In the genomic region with DNA sequence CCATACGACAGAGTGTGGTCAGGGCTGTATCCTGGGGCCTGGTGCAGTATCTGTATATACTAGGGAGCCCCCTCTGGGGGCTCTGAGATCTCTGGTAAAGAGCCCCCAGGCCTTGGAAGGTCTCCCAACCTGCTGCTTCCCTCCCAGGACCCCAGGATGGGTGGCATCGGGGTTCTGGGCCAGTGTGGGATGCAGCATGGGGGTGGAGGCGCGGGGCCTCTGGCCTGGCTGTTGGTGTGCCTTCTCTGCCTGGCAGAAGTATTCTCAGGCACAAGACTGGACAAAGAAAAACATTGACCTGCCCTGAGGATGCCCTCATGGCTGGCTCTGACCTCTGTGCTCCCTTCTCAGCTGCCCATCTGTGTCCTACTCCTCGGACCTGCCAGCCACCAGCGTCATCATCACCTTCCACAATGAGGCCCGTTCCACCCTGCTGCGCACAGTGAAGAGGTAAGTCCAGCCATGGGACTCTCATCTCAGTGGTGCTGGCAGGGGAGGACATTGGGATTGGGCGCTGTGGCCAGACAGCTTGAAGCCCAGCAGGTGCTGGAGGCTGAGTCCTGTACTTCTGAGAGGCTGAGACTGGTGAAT, we compare ENCODE assay signal across 19 cellular contexts.
DNase-seq lines count a peak whose midpoint lies in the region; ATAC-seq, FAIRE-seq and TF ChIP-seq lines count a peak whose summit lies in the region.
"Had no signal": no experiment of that assay in that cellular context is flagged by ENCODE, and none has a peak within 500 bp of the region (broad histone marks: within the 10 kb centered on the region; RNA-seq: fewer than 3 reads in every experiment).

No MANE protein-coding gene starts in this region.

- no peak overlapping the region for H3K4me2 ChIP-seq in neural progenitor cell

- peaks cover 0 to 5% of the 10 kb centered on the region in 2 donors for H3K27me3 Mint-ChIP-seq in natural killer cell (ENCODE audit: low read depth in 2 of 2)
- peaks cover 0 to 3% of the 10 kb centered on the region in 2 donors for H3K27me3 Mint-ChIP-seq in natural killer cell treated with Interleukin-12 subunit alpha and Interleukin-12 subunit beta and Interleukin-15 and Interleukin-18, amount 100 ng/mL, for 72 hours
- H3K27me3 Mint-ChIP-seq in neural progenitor cell (ENCODE audit: insufficient read depth, low read depth): peaks cover 3% of the 10 kb centered on the region
- no peaks in the 10 kb centered on the region for H3K27me3 Mint-ChIP-seq in progenitor cell of endocrine pancreas

- intact Hi-C loops in natural killer cell (cut with micrococcal nuclease): no loop called here
- intact Hi-C loops in lower lobe of right lung (cut with DNase I): no loop called here

- no peaks in the 10 kb centered on the region for H3K79me2 ChIP-seq in neural progenitor cell (ENCODE audit: low read depth)

- ATAC-seq in natural killer cell: no peak
- no peak for ATAC-seq in natural killer cell treated with Interleukin-12 subunit alpha and Interleukin-12 subunit beta and Interleukin-15 and Interleukin-18, amount 100 ng/mL, for 72 hours
- ATAC-seq in lower lobe of right lung: no peak
- no peak for ATAC-seq in GM19467 (IDR thresholded peaks at IDR 0.05; ENCODE audit: unreplicated experiment)

- no peak overlapping the region for H3K4me3 ChIP-seq in coronary artery
- no peak overlapping the region for H3K4me3 ChIP-seq in neural progenitor cell
- H3K4me3 ChIP-seq in lower lobe of right lung: no peak overlapping the region

- no peak overlapping the region for H3K27ac Mint-ChIP-seq in natural killer cell
- H3K27ac Mint-ChIP-seq in natural killer cell treated with Interleukin-12 subunit alpha and Interleukin-12 subunit beta and Interleukin-15 and Interleukin-18, amount 100 ng/mL, for 72 hours: no peak overlapping the region
- peak overlapping the region; percentile 50 for H3K27ac Mint-ChIP-seq in neural progenitor cell
- no peak overlapping the region for H3K27ac Mint-ChIP-seq in progenitor cell of endocrine pancreas
- H3K27ac Mint-ChIP-seq: CD8-positive, alpha-beta memory T cell had no signal

- H3K9me3 ChIP-seq in neural progenitor cell (ENCODE audit: low read depth) (no peaks in the 10 kb centered on the region), lower lobe of right lung (no peaks in the 10 kb centered on the region)
- H3K9me3 ChIP-seq: BE2C had no signal

- H3K27ac ChIP-seq in coronary artery: no peak overlapping the region
- no peak overlapping the region for H3K27ac ChIP-seq in neural progenitor cell
- no peak overlapping the region for H3K27ac ChIP-seq in lower lobe of right lung
- H3K27ac ChIP-seq: HL-60, RWPE1 had no signal

- H2AFZ ChIP-seq in neural progenitor cell (replicated peaks): no peak overlapping the region

- no peak overlapping the region for H3K9ac ChIP-seq in neural progenitor cell

- H3K36me3 Mint-ChIP-seq in natural killer cell (no peaks in the 10 kb centered on the region), neural progenitor cell (peaks cover 2% of the 10 kb centered on the region), progenitor cell of endocrine pancreas (ENCODE audit: insufficient read depth) (no peaks in the 10 kb centered on the region)
- H3K36me3 Mint-ChIP-seq in natural killer cell treated with Interleukin-12 subunit alpha and Interleukin-12 subunit beta and Interleukin-15 and Interleukin-18, amount 100 ng/mL, for 72 hours: no peaks in the 10 kb centered on the region
- H3K36me3 Mint-ChIP-seq: CD8-positive, alpha-beta memory T cell had no signal

- peak; percentile 93 for FAIRE-seq in urothelium cell line (lab: Jason Lieb, UNC)
- FAIRE-seq: H54 had no signal

- TF ChIP-seq CTCF in natural killer cell (IDR thresholded peaks at IDR 0.05) (no peak), coronary artery (IDR thresholded peaks at IDR 0.05) (no peak), neural progenitor cell (IDR thresholded peaks at IDR 0.05) (no peak), progenitor cell of endocrine pancreas (IDR thresholded peaks at IDR 0.05; ENCODE audit: unreplicated experiment) (no peak), lower lobe of right lung (IDR thresholded peaks at IDR 0.05) (no peak)

- H3K4me3 Mint-ChIP-seq in natural killer cell (no peak overlapping the region), neural progenitor cell (no peak overlapping the region), progenitor cell of endocrine pancreas (ENCODE audit: low read depth) (no peak overlapping the region)
- H3K4me3 Mint-ChIP-seq in natural killer cell treated with Interleukin-12 subunit alpha and Interleukin-12 subunit beta and Interleukin-15 and Interleukin-18, amount 100 ng/mL, for 72 hours: no peak overlapping the region
- H3K4me3 Mint-ChIP-seq: CD8-positive, alpha-beta memory T cell had no signal

- no peaks in the 10 kb centered on the region for H4K20me1 ChIP-seq in neural progenitor cell (ENCODE audit: low read depth)

- H3K4me1 ChIP-seq in neural progenitor cell: peaks cover 9% of the 10 kb centered on the region
- H3K4me1 ChIP-seq in lower lobe of right lung: no peaks in the 10 kb centered on the region
- H3K4me1 ChIP-seq: BE2C had no signal

- no peaks in the 10 kb centered on the region for H3K36me3 ChIP-seq in neural progenitor cell
- H3K36me3 ChIP-seq in lower lobe of right lung: no peaks in the 10 kb centered on the region
- H3K36me3 ChIP-seq: BE2C had no signal

- H3K9me3 Mint-ChIP-seq in natural killer cell (no peaks in the 10 kb centered on the region), neural progenitor cell (peaks cover 2% of the 10 kb centered on the region), progenitor cell of endocrine pancreas (ENCODE audit: low read depth) (no peaks in the 10 kb centered on the region)
- no peaks in the 10 kb centered on the region for H3K9me3 Mint-ChIP-seq in natural killer cell treated with Interleukin-12 subunit alpha and Interleukin-12 subunit beta and Interleukin-15 and Interleukin-18, amount 100 ng/mL, for 72 hours
- H3K9me3 Mint-ChIP-seq: CD8-positive, alpha-beta memory T cell had no signal

- peaks cover 4% of the 10 kb centered on the region for H3F3A ChIP-seq in neural progenitor cell (ENCODE audit: low read depth)

- H3K4me1 Mint-ChIP-seq in natural killer cell (no peaks in the 10 kb centered on the region), neural progenitor cell (peaks cover 14% of the 10 kb centered on the region), progenitor cell of endocrine pancreas (ENCODE audit: low read depth) (no peaks in the 10 kb centered on the region)
- H3K4me1 Mint-ChIP-seq in natural killer cell treated with Interleukin-12 subunit alpha and Interleukin-12 subunit beta and Interleukin-15 and Interleukin-18, amount 100 ng/mL, for 72 hours (ENCODE audit: low read depth in 2 of 2): no peaks in the 10 kb centered on the region
- H3K4me1 Mint-ChIP-seq: CD8-positive, alpha-beta memory T cell had no signal

- peak; percentile 3 for DNase-seq in natural killer cell
- DNase-seq in natural killer cell treated with Interleukin-12 subunit alpha and Interleukin-12 subunit beta and Interleukin-15 and Interleukin-18, amount 100 ng/mL, for 72 hours (ENCODE audit: low spot score): no peak
- peak; percentile 60 for DNase-seq in coronary artery (ENCODE audit: low spot score)
- no peak for DNase-seq in neural progenitor cell (ENCODE audit: low spot score)
- DNase-seq in urothelium cell line (ENCODE audit: low spot score): no peak
- DNase-seq in progenitor cell of endocrine pancreas (ENCODE audit: low spot score, unreplicated experiment): no peak
- no peak for DNase-seq in lower lobe of right lung
- DNase-seq: BE2C; CD8-positive, alpha-beta memory T cell; KBM-7; NCI-H1436 treated with DMSO at 0.1 percent for 48 hours; NCI-H226; NCI-H526 treated with DMSO at 0.1 percent for 48 hours; NK-92 treated with Interleukin-12 subunit alpha and Interleukin-12 subunit beta, amount 100 ng/mL, for 24 hours; OCI-M1 had no signal

- no peaks in the 10 kb centered on the region for H3K27me3 ChIP-seq in neural progenitor cell
- no peaks in the 10 kb centered on the region for H3K27me3 ChIP-seq in lower lobe of right lung (ENCODE audit: low read depth)
- H3K27me3 ChIP-seq: BE2C had no signal

Comparison
In these comparisons a context has a peak if more than half of its experiments do, and no peak if none do; other contexts are left out.
1. DNase-seq: peak in natural killer cell (single experiment) and coronary artery (single experiment); none in natural killer cell treated with Interleukin-12 subunit alpha and Interleukin-12 subunit beta and Interleukin-15 and Interleukin-18, amount 100 ng/mL, for 72 hours (single experiment), neural progenitor cell (single experiment), urothelium cell line (single experiment), progenitor cell of endocrine pancreas (single experiment) and lower lobe of right lung (single experiment).